Comparison of ENCODE assay signal across 26 cellular contexts in genomic region chr5:138315751-138316278, GRCh38. TPM values are rescaled to one million over a fixed set of nuclear protein-coding genes. Genes with fewer than 3 reads are reported as not detected.
DNase-seq lines count a peak whose midpoint lies in the region; ATAC-seq, FAIRE-seq and TF ChIP-seq lines count a peak whose summit lies in the region.
"Had no signal": no experiment of that assay in that cellular context is flagged by ENCODE, and none has a peak within 500 bp of the region (broad histone marks: within the 10 kb centered on the region; RNA-seq: fewer than 3 reads in every experiment).

No MANE protein-coding gene starts in this region.

- no peak for TF ChIP-seq POLR2A in K562 (conservative IDR thresholded peaks at IDR 0.05)
- TF ChIP-seq POLR2A in uterus (IDR thresholded peaks at IDR 0.05) = no peak

- no peak overlapping the region for H3K14ac ChIP-seq in H9 (ENCODE audit: insufficient read depth, low read length)

- no peak overlapping the region for H3K18ac ChIP-seq in H9 (ENCODE audit: insufficient read length, low read depth, low read length)

- H3K79me2 ChIP-seq in H9 (ENCODE audit: insufficient read depth, low read length) = no peaks in the 10 kb centered on the region
- H3K79me2 ChIP-seq in K562 (ENCODE audit: control insufficient read depth, insufficient read depth, low read length) = no peaks in the 10 kb centered on the region

- no peaks in the 10 kb centered on the region for H3K4me1 Mint-ChIP-seq in H9
- H3K4me1 Mint-ChIP-seq: CD4-positive, alpha-beta memory T cell; GM23338 had no signal

- H3K36me3 Mint-ChIP-seq in H9 (ENCODE audit: insufficient read depth in 1 of 3, low read depth in 3 of 3) = peaks cover 9 to 50% (median 47%) of the 10 kb centered on the region in 3 experiments; a peak in 6 of 7 replicates
- H3K36me3 Mint-ChIP-seq: CD4-positive, alpha-beta memory T cell had no signal

- TF ChIP-seq EP300 in K562 (IDR thresholded peaks at IDR 0.05; ENCODE audit: low read length) = no peak

- no peak overlapping the region for H4K8ac ChIP-seq in H9 (replicated peaks; ENCODE audit: insufficient read length, low read depth, low read length)

- H3K36me3 ChIP-seq in Panc1 (ENCODE audit: control insufficient read depth, insufficient read depth, low read length) (no peaks in the 10 kb centered on the region; the same call in 1 of the 2 replicates), K562 (ENCODE audit: control insufficient read depth, insufficient read depth, low read length) (peaks cover 31% of the 10 kb centered on the region; the same call in 1 of the 3 replicates), uterus (no peaks in the 10 kb centered on the region)

- H3K27ac ChIP-seq in H9 (ENCODE audit: insufficient read length, low read depth, low read length) (no peak overlapping the region), Panc1 (ENCODE audit: low read length) (no peak overlapping the region), K562 (ENCODE audit: extremely low read depth, low read depth, low read length) (no peak overlapping the region), uterus (no peak overlapping the region)
- H3K27ac ChIP-seq: A549; BLaER1 treated with 17β-estradiol and CSF1 and Interleukin-3, amounts not matched to agents 10 nM and 100 nM had no signal

- no peak overlapping the region for H3K56ac ChIP-seq in H9 (ENCODE audit: insufficient read length, low read depth, low read length)

- no peak overlapping the region for H3K9ac ChIP-seq in H9 (ENCODE audit: extremely low read depth, insufficient read length, low read length)
- H3K9ac ChIP-seq in K562 (ENCODE audit: insufficient read depth in 1 of 2, low read depth in 2 of 2, low read length in 2 of 2) = peak overlapping the region in 1 of 2 experiments; percentile 26; a peak in 1 of 4 replicates

- no peak overlapping the region for H3K4me3 Mint-ChIP-seq in H9
- H3K4me3 Mint-ChIP-seq: CD4-positive, alpha-beta memory T cell; GM23338 had no signal

- no peak overlapping the region for H2BK20ac ChIP-seq in H9 (ENCODE audit: low read depth, low read length, poor library complexity, severe bottlenecking)

- H3K4ac ChIP-seq in H9 (ENCODE audit: low read depth, low read length) = no peak overlapping the region

- H3K23ac ChIP-seq in H9 (ENCODE audit: insufficient read length, low read depth, low read length) = no peak overlapping the region

- no peak for FAIRE-seq in K562 (lab: Jason Lieb, UNC)
- FAIRE-seq: A549, GM12891, GM18507, H54 had no signal

- H3K9me3 ChIP-seq in H9 (ENCODE audit: control insufficient read depth, low read depth, low read length) (no peaks in the 10 kb centered on the region), Panc1 (ENCODE audit: control insufficient read depth, insufficient read depth, low read depth, low read length) (no peaks in the 10 kb centered on the region), K562 (replicated peaks; ENCODE audit: control insufficient read depth, insufficient read depth, low read depth, low read length) (no peaks in the 10 kb centered on the region), uterus (no peaks in the 10 kb centered on the region)
- H3K9me3 ChIP-seq: A549; BE2C; BLaER1 treated with 17β-estradiol and CSF1 and Interleukin-3, amounts not matched to agents 10 nM and 100 nM had no signal

- H3K23me2 ChIP-seq in H9 (ENCODE audit: insufficient read length, low read depth, low read length, poor library complexity, severe bottlenecking) = no peaks in the 10 kb centered on the region

- H2AFZ ChIP-seq in H9 (ENCODE audit: low read length) = no peak overlapping the region
- H2AFZ ChIP-seq in K562 (ENCODE audit: low read depth, low read length) = no peak overlapping the region
- H2AFZ ChIP-seq: GM23338 had no signal

- no peak for TF ChIP-seq CTCF in H9 (conservative IDR thresholded peaks at IDR 0.05)
- no peak for TF ChIP-seq CTCF in Panc1 (IDR thresholded peaks at IDR 0.05)
- TF ChIP-seq CTCF in K562 (IDR thresholded peaks at IDR 0.05 in 2 of 3, conservative IDR thresholded peaks at IDR 0.05 in 1 of 3; ENCODE audit: insufficient read depth in 2 of 3, low read depth in 1 of 3, low read length in 3 of 3) = no peak
- TF ChIP-seq CTCF in uterus (IDR thresholded peaks at IDR 0.05) = no peak

- H3K79me1 ChIP-seq in H9 (ENCODE audit: insufficient read depth, low read depth, low read length, poor library complexity, severe bottlenecking) = no peaks in the 10 kb centered on the region

- no peak overlapping the region for H4K5ac ChIP-seq in H9 (ENCODE audit: insufficient read length, low read depth, low read length)

- no CpG with 5 or more reads among the region's 7 CpGs for WGBS in H9 (ENCODE audit: extremely low coverage, insufficient read length, low lambda C conversion rate)
- WGBS in K562 (ENCODE audit: insufficient coverage, low coverage, missing lambda C conversion rate) = 70% methylated on average over 7 of the region's 7 CpGs

- TF ChIP-seq RAD21 in K562 (CRISPR knock-in tag; conservative IDR thresholded peaks at IDR 0.05 in 1 of 2, IDR thresholded peaks at IDR 0.05 in 1 of 2) = no peak

- in situ Hi-C loops in Panc1 (cut with HindIII; ENCODE audit: low pct_unique_long_range_greater_than_20kb, low sequenced_read_pairs) (no loop called here), K562 (cut with MboI) (no loop called here)

- H3K27me3 ChIP-seq in H9 (ENCODE audit: insufficient read depth, low read length) (no peaks in the 10 kb centered on the region), Panc1 (ENCODE audit: control insufficient read depth, insufficient read depth, low read length) (no peaks in the 10 kb centered on the region), K562 (ENCODE audit: control insufficient read depth in 2 of 2, insufficient read depth in 2 of 2, low read length in 2 of 2) (no peaks in the 10 kb centered on the region), uterus (no peaks in the 10 kb centered on the region)
- H3K27me3 ChIP-seq: BE2C; BLaER1 treated with 17β-estradiol and CSF1 and Interleukin-3, amounts not matched to agents 10 nM and 100 nM had no signal

- no peaks in the 10 kb centered on the region for H3K27me3 Mint-ChIP-seq in H9 (ENCODE audit: low read depth)
- H3K27me3 Mint-ChIP-seq: CD4-positive, alpha-beta memory T cell had no signal

- H2BK15ac ChIP-seq in H9 (ENCODE audit: low read depth, low read length) = no peak overlapping the region

- peak overlapping the region in 2 of 3 experiments; percentile 60 to 61; a peak in 2 of 7 replicates for H3K27ac Mint-ChIP-seq in H9
- H3K27ac Mint-ChIP-seq: GM23338 had no signal

- no peaks in the 10 kb centered on the region for H3K9me3 Mint-ChIP-seq in H9
- H3K9me3 Mint-ChIP-seq: CD4-positive, alpha-beta memory T cell; GM23338 had no signal

- no peak overlapping the region for H3K4me2 ChIP-seq in H9 (ENCODE audit: insufficient read depth, insufficient read length, low read length)
- H3K4me2 ChIP-seq in K562 (ENCODE audit: insufficient read depth, low read length) = no peak overlapping the region
- H3K4me2 ChIP-seq: A549; BLaER1 treated with 17β-estradiol and CSF1 and Interleukin-3, amounts not matched to agents 10 nM and 100 nM; GM23338 had no signal

- H3K9me1 ChIP-seq in K562 (ENCODE audit: control insufficient read depth, insufficient read depth, low read length) = no peaks in the 10 kb centered on the region

- BruUV-seq in Panc1 (replicated peaks; lab: Mats Ljungman, UMichigan) (no TSS peak), K562 (replicated peaks; lab: Mats Ljungman, UMichigan) (no TSS peak)

- no peaks in the 10 kb centered on the region for H4K20me1 ChIP-seq in H9 (ENCODE audit: control insufficient read depth, insufficient read depth, insufficient read length)
- H4K20me1 ChIP-seq in K562 (replicated peaks; ENCODE audit: control insufficient read depth, insufficient read depth, low read length) = no peaks in the 10 kb centered on the region
- H4K20me1 ChIP-seq: BLaER1 treated with 17β-estradiol and CSF1 and Interleukin-3, amounts not matched to agents 10 nM and 100 nM had no signal

- intact Hi-C loops in Panc1 (cut with micrococcal nuclease; ENCODE audit: unreplicated experiment) = no loop called here
- intact Hi-C loops in K562 (cut with micrococcal nuclease) = no loop called here
- intact Hi-C loops in uterus (cut with DNase I; ENCODE audit: low total_unique reads) = no loop called here

- H3T11ph ChIP-seq in H9 (ENCODE audit: low read length) = no peak overlapping the region

- DNase-seq in H9 (no peak), Panc1 (ENCODE audit: low read depth, low spot score) (no peak), K562 (ENCODE audit: extremely low read depth in 1 of 4, low spot score in 3 of 4) (no peak), uterus (no peak), germinal center (ENCODE audit: low spot score) (no peak)
- no peak for DNase-seq in stimulated activated naive CD4-positive, alpha-beta T cell treated with Interleukin-2 at 50 U/mL for 16 hours (lab: John Stamatoyannopoulos, UW)
- DNase-seq: 8988T; ACHN; AML-193; BE2C; Calu3; CD4-positive, alpha-beta memory T cell; COR-L47; DMS53; DMS79 treated with DMSO at 0.1 percent for 48 hours; GF-D8; HCEC 1CT had no signal

- no peak overlapping the region for H2BK5ac ChIP-seq in H9 (ENCODE audit: insufficient read length, low read length)

- H3K4me3 ChIP-seq in Panc1 (ENCODE audit: low read depth in 2 of 2, low read length in 2 of 2) (no peak overlapping the region), K562 (no peak overlapping the region), uterus (no peak overlapping the region)
- H3K4me3 ChIP-seq: A549; BLaER1 treated with 17β-estradiol and CSF1 and Interleukin-3, amounts not matched to agents 10 nM and 100 nM; GM23338 had no signal

- CTCF ChIA-PET in Panc1 (lab: Charles Lee) = no interaction called here
- CTCF ChIA-PET in K562 (lab: Yijun Ruan, JAX; ENCODE audit: low intra/inter-chr PET ratio) = no interaction called here

- POLR2A ChIA-PET in Panc1 (lab: Charles Lee) (no interaction called here), K562 (lab: Yijun Ruan, JAX) (interaction anchor here (0.6 to 6.8 kb wide), 5 partner anchors 10 to 607 kb away, joined by 3 to 31 read pairs (median 3); partner anchors contain the start of genes CDC25C and FAM53C)

- no peaks in the 10 kb centered on the region for H3K4me1 ChIP-seq in H9 (ENCODE audit: insufficient read depth, low read length)
- H3K4me1 ChIP-seq in Panc1 (ENCODE audit: control insufficient read depth, insufficient read depth, low read length) = no peaks in the 10 kb centered on the region
- H3K4me1 ChIP-seq in K562 (replicated peaks in 1 of 2; ENCODE audit: control insufficient read depth in 2 of 2, insufficient read depth in 2 of 2, low read length in 2 of 2) = no peaks in the 10 kb centered on the region
- no peaks in the 10 kb centered on the region for H3K4me1 ChIP-seq in uterus
- H3K4me1 ChIP-seq: A549; BE2C; BLaER1 treated with 17β-estradiol and CSF1 and Interleukin-3, amounts not matched to agents 10 nM and 100 nM had no signal

- no peak overlapping the region for H2BK120ac ChIP-seq in H9 (ENCODE audit: low read depth, low read length, poor library complexity, severe bottlenecking)

- no peak overlapping the region for H2AK5ac ChIP-seq in H9 (ENCODE audit: insufficient read length, low read length)

- no peak overlapping the region for H2BK12ac ChIP-seq in H9 (ENCODE audit: insufficient read length, low read depth, low read length)

- ATAC-seq in Panc1 (peak; percentile 18; the same call in 1 of the 2 replicates), K562 (no peak), esophagus mucosa (peak; percentile 13)

- H4K91ac ChIP-seq in H9 (ENCODE audit: insufficient read length, low read depth, low read length) = no peak overlapping the region

RNA-seq across cellular contexts. Expression of gene CDC25C, which starts 15.8 kb away (rescaled TPM):
- total RNA-seq in H9 (2021) = 19.9 and 22.8 TPM in 2 replicates
- total RNA-seq in Panc1 (2021; ENCODE audit: unreplicated experiment) = 14.1 TPM
- 3.4 TPM for polyA plus RNA-seq in Panc1 (2012; ENCODE audit: insufficient read length)
- 53.6 and 67.9 TPM in 2 replicates for total RNA-seq in K562 (2011; cell fraction: chromatin; rRNA removed; ENCODE audit: low replicate concordance)
- total RNA-seq in K562 (2011; cell fraction: nucleolus; rRNA removed) = 36.5 and 42.0 TPM in 2 replicates
- total RNA-seq in K562 (2011; cell fraction: nucleoplasm; rRNA removed) = 44.7 and 47.3 TPM in 2 replicates
- 19.1 and 19.5 TPM in 2 replicates for total RNA-seq in K562 (2014; rRNA removed)
- total RNA-seq in K562 (2014; rRNA removed; fragmentation: Illumina TruSeq; extraction: Trizol) = 32.3 and 41.4 TPM in 2 replicates
- total RNA-seq in K562 (2015; rRNA removed; fragmentation: Illumina TruSeq; extraction: Trizol) = 22.5 and 23.1 TPM in 2 replicates
- 18.2 and 19.6 TPM in 2 replicates for total RNA-seq in K562 (2021)
- polyA plus RNA-seq in K562 (2011; rRNA removed) = 62.1 and 63.7 TPM in 2 replicates
- 20.8 and 34.2 TPM in 2 replicates for polyA plus RNA-seq in K562 (2011; cell fraction: cytosol; rRNA removed)
- 28.3 and 39.5 TPM in 2 replicates for polyA plus RNA-seq in K562 (2011; cell fraction: nucleus; rRNA removed)
- 16.0 and 26.9 TPM in 2 replicates for polyA plus RNA-seq in K562 (2012)
- polyA plus RNA-seq in K562 (2014; fragmentation: Illumina TruSeq; extraction: Trizol) = 30.1 and 31.9 TPM in 2 replicates
- 10 to 100 TPM; 32.2 to 50.4 TPM for polyA plus RNA-seq in K562 (2014; fragmentation: Nextera tagmentation; extraction: Ambion mirVana)
- polyA plus RNA-seq in K562 (2014; rRNA removed) = 25.7 and 29.3 TPM in 2 replicates
- 36.9 and 39.8 TPM in 2 replicates for polyA minus RNA-seq in K562 (2011; rRNA and poly(A)+ RNA removed)
- 11.8 and 15.7 TPM in 2 replicates for polyA minus RNA-seq in K562 (2011; cell fraction: cytosol; rRNA and poly(A)+ RNA removed)
- polyA minus RNA-seq in K562 (2011; cell fraction: nucleus; rRNA and poly(A)+ RNA removed) = 16.7 and 32.9 TPM in 2 replicates
- 2.7 TPM for total RNA-seq in esophagus mucosa
- 1 to 10 TPM in 1 of 4 donors, not detected in 3; 4.6 TPM for total RNA-seq in uterus
- total RNA-seq: CD4-positive, alpha-beta memory T cell had no signal
- polyA plus RNA-seq: CD4-positive, alpha-beta memory T cell had no signal

RNA-seq across cellular contexts. Expression of gene FAM53C, which starts 22.3 kb away (rescaled TPM):
- 59.6 and 61.9 TPM in 2 replicates for total RNA-seq in H9 (2021)
- total RNA-seq in Panc1 (2021; ENCODE audit: unreplicated experiment) = 50.4 TPM
- polyA plus RNA-seq in Panc1 (2012; ENCODE audit: insufficient read length) = 56.4 TPM
- 66.4 and 73.2 TPM in 2 replicates for total RNA-seq in K562 (2011; cell fraction: chromatin; rRNA removed; ENCODE audit: low replicate concordance)
- total RNA-seq in K562 (2011; cell fraction: nucleolus; rRNA removed) = 47.4 and 56.7 TPM in 2 replicates
- 59.0 and 85.2 TPM in 2 replicates for total RNA-seq in K562 (2011; cell fraction: nucleoplasm; rRNA removed)
- 27.8 and 32.3 TPM in 2 replicates for total RNA-seq in K562 (2014; rRNA removed)
- 21.6 and 22.0 TPM in 2 replicates for total RNA-seq in K562 (2014; rRNA removed; fragmentation: Illumina TruSeq; extraction: Trizol)
- 24.2 and 24.4 TPM in 2 replicates for total RNA-seq in K562 (2015; rRNA removed; fragmentation: Illumina TruSeq; extraction: Trizol)
- total RNA-seq in K562 (2021) = 34.6 and 38.5 TPM in 2 replicates
- polyA plus RNA-seq in K562 (2011; rRNA removed) = 29.8 and 35.4 TPM in 2 replicates
- polyA plus RNA-seq in K562 (2011; cell fraction: cytosol; rRNA removed) = 30.8 and 34.3 TPM in 2 replicates
- 50.4 and 51.1 TPM in 2 replicates for polyA plus RNA-seq in K562 (2011; cell fraction: nucleus; rRNA removed)
- polyA plus RNA-seq in K562 (2012) = 27.2 and 33.5 TPM in 2 replicates
- 30.0 and 37.3 TPM in 2 replicates for polyA plus RNA-seq in K562 (2014; fragmentation: Illumina TruSeq; extraction: Trizol)
- polyA plus RNA-seq in K562 (2014; fragmentation: Nextera tagmentation; extraction: Ambion mirVana) = 10 to 100 TPM in 1 of 2 experiments, 1 to 10 TPM in 1; 9.7 to 11.1 TPM
- 24.1 and 25.2 TPM in 2 replicates for polyA plus RNA-seq in K562 (2014; rRNA removed)
- 34.5 and 38.7 TPM in 2 replicates for polyA minus RNA-seq in K562 (2011; rRNA and poly(A)+ RNA removed)
- polyA minus RNA-seq in K562 (2011; cell fraction: cytosol; rRNA and poly(A)+ RNA removed) = 23.4 and 24.0 TPM in 2 replicates
- 16.0 and 25.7 TPM in 2 replicates for polyA minus RNA-seq in K562 (2011; cell fraction: nucleus; rRNA and poly(A)+ RNA removed)
- total RNA-seq in esophagus mucosa = 12.6 TPM
- total RNA-seq in uterus = 10 to 100 TPM; 20.0 to 54.4 (median 26.4) TPM

RNA-seq across cellular contexts. Expression of gene KDM3B, which starts 36.7 kb away (rescaled TPM):
- total RNA-seq in H9 (2021) (77.8 and 89.2 TPM in 2 replicates), Panc1 (2021; ENCODE audit: unreplicated experiment) (65.0 TPM), K562 (2014; rRNA removed) (34.5 and 38.0 TPM in 2 replicates), K562 (2014; rRNA removed; fragmentation: Illumina TruSeq; extraction: Trizol) (51.6 and 65.4 TPM in 2 replicates), K562 (2015; rRNA removed; fragmentation: Illumina TruSeq; extraction: Trizol) (48.8 and 51.2 TPM in 2 replicates), K562 (2021) (54.8 and 62.7 TPM in 2 replicates), esophagus mucosa (32.1 TPM), uterus (10 to 100 TPM; 21.8 to 96.4 (median 51.5) TPM)
- 34.2 TPM for polyA plus RNA-seq in Panc1 (2012; ENCODE audit: insufficient read length)
- total RNA-seq in K562 (2011; cell fraction: chromatin; rRNA removed; ENCODE audit: low replicate concordance) = 130 and 189 TPM in 2 replicates
- 54.5 and 69.0 TPM in 2 replicates for total RNA-seq in K562 (2011; cell fraction: nucleolus; rRNA removed)
- total RNA-seq in K562 (2011; cell fraction: nucleoplasm; rRNA removed) = 74.8 and 83.1 TPM in 2 replicates
- polyA plus RNA-seq in K562 (2011; rRNA removed) (41.9 and 49.6 TPM in 2 replicates), K562 (2014; fragmentation: Illumina TruSeq; extraction: Trizol) (61.8 and 62.8 TPM in 2 replicates), K562 (2014; fragmentation: Nextera tagmentation; extraction: Ambion mirVana) (10 to 100 TPM; 13.8 to 15.0 TPM), K562 (2014; rRNA removed) (38.3 and 40.4 TPM in 2 replicates)
- 18.9 and 27.7 TPM in 2 replicates for polyA plus RNA-seq in K562 (2011; cell fraction: cytosol; rRNA removed)
- 44.4 and 52.8 TPM in 2 replicates for polyA plus RNA-seq in K562 (2011; cell fraction: nucleus; rRNA removed)
- 40.9 and 44.5 TPM in 2 replicates for polyA plus RNA-seq in K562 (2012)
- 95.2 and 126 TPM in 2 replicates for polyA minus RNA-seq in K562 (2011; rRNA and poly(A)+ RNA removed)
- polyA minus RNA-seq in K562 (2011; cell fraction: cytosol; rRNA and poly(A)+ RNA removed) = 49.3 and 51.5 TPM in 2 replicates
- 22.1 and 37.5 TPM in 2 replicates for polyA minus RNA-seq in K562 (2011; cell fraction: nucleus; rRNA and poly(A)+ RNA removed)

RNA-seq across cellular contexts. Expression of gene GFRA3, which starts 41.4 kb away (rescaled TPM):
- total RNA-seq in H9 (2021) (1.6 and 1.8 TPM in 2 replicates), Panc1 (2021; ENCODE audit: unreplicated experiment) (1.5 TPM), K562 (2014; rRNA removed) (not detected in 2 replicates), K562 (2014; rRNA removed; fragmentation: Illumina TruSeq; extraction: Trizol) (not detected in 2 replicates), K562 (2015; rRNA removed; fragmentation: Illumina TruSeq; extraction: Trizol) (not detected in 2 replicates), K562 (2021) (not detected in 2 replicates), esophagus mucosa (not detected), uterus (1 to 10 TPM in 1 of 4 donors, under 1 TPM in 1, not detected in 2; 0.30 to 1.2 TPM)
- polyA plus RNA-seq in Panc1 (2012; ENCODE audit: insufficient read length) = 1.3 TPM
- total RNA-seq in K562 (2011; cell fraction: chromatin; rRNA removed; ENCODE audit: low replicate concordance) = 0.37 TPM in 2 replicates
- total RNA-seq in K562 (2011; cell fraction: nucleolus; rRNA removed) = 0.50 and 0.66 TPM in 2 replicates
- total RNA-seq in K562 (2011; cell fraction: nucleoplasm; rRNA removed) = 0.44 and 0.76 TPM in 2 replicates
- polyA plus RNA-seq in K562 (2011; rRNA removed) (0.08 and 0.42 TPM in 2 replicates), K562 (2014; fragmentation: Illumina TruSeq; extraction: Trizol) (0.09 and 0.10 TPM in 2 replicates), K562 (2014; fragmentation: Nextera tagmentation; extraction: Ambion mirVana) (not detected), K562 (2014; rRNA removed) (0.05 and 0.12 TPM in 2 replicates)
- 0.42 and 0.47 TPM in 2 replicates for polyA plus RNA-seq in K562 (2011; cell fraction: cytosol; rRNA removed)
- polyA plus RNA-seq in K562 (2011; cell fraction: nucleus; rRNA removed) = 0.11 and 0.14 TPM in 2 replicates
- 0.06 and 0.10 TPM in 2 replicates for polyA plus RNA-seq in K562 (2012)
- 0.09 TPM in 1 of 2 replicates, not detected in the other for polyA minus RNA-seq in K562 (2011; rRNA and poly(A)+ RNA removed)
- not detected in 2 replicates for polyA minus RNA-seq in K562 (2011; cell fraction: cytosol; rRNA and poly(A)+ RNA removed)
- not detected in 2 replicates for polyA minus RNA-seq in K562 (2011; cell fraction: nucleus; rRNA and poly(A)+ RNA removed)
- total RNA-seq: CD4-positive, alpha-beta memory T cell; Daoy; G401 had no signal
- polyA plus RNA-seq: CD4-positive, alpha-beta memory T cell had no signal
